In the genomic region with DNA sequence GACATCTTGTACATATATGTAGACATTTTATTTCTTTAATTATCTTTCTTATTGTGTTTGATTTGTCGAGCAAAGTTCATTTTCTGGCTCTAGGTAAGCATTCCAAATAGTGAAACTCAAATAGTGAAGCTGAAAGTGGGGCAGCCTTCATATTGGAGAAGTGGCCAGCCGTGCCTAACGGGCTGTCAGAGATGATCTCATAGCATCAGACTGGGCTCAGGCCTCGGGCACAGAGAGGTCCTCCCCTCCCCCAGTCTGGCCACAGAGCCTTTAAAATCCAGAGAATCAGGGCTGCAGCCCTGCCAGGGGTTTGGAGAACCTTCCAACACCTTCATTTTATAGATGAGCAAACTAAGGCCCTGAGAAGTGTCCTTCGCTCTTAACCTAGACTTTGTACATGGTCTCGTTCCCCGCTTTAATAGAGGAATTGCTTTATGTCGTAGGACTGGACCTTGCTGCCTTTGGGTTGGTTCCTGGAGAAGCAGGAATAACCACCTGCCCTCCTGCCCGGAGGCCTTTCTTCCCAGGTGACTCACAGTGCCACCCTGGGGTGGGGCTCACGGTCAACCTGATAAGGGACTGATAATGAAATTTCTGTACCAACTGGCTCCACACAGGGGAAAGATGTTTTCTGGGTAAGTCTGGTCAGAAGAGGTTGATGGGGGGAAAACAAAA, we compare ENCODE assay signal across 2 cellular contexts.
TF ChIP-seq lines count a peak whose summit lies in the region.

No MANE protein-coding gene starts in this region.

TF ChIP-seq in HepG2, 621 proteins besides CTCF, POLR2A, EP300 and RAD21:
- no peak for TF ChIP-seq SP1 (IDR thresholded peaks at IDR 0.05)
- no peak for TF ChIP-seq SP1 (CRISPR knock-in tag; IDR thresholded peaks at IDR 0.05)
- TF ChIP-seq ATF1 (CRISPR knock-in tag; IDR thresholded peaks at IDR 0.05): no peak
- no peak for TF ChIP-seq ZNF230 (CRISPR knock-in tag; IDR thresholded peaks at IDR 0.05)
- TF ChIP-seq ZNF333 (CRISPR knock-in tag; IDR thresholded peaks at IDR 0.05; ENCODE audit: borderline replicate concordance): no peak
- no peak for TF ChIP-seq KDM6A (CRISPR knock-in tag; IDR thresholded peaks at IDR 0.05; ENCODE audit: low read depth)
- no peak for TF ChIP-seq PLRG1 (conservative IDR thresholded peaks at IDR 0.05)

TF ChIP-seq in H1, 55 proteins besides CTCF, POLR2A, EP300 and RAD21:
- TF ChIP-seq, protein P1, sequence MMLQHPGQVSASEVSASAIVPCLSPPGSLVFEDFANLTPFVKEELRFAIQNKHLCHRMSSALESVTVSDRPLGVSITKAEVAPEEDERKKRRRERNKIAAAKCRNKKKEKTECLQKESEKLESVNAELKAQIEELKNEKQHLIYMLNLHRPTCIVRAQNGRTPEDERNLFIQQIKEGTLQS (IDR thresholded peaks at IDR 0.05; ENCODE audit: insufficient read depth, low read depth, low read length): no peak
- TF ChIP-seq YY1 (IDR thresholded peaks at IDR 0.05; ENCODE audit: low read depth, low read length): no peak
- TF ChIP-seq KDM4A (IDR thresholded peaks at IDR 0.05; ENCODE audit: low read depth, low read length, severe bottlenecking): no peak
- no peak for TF ChIP-seq JUN (IDR thresholded peaks at IDR 0.05; ENCODE audit: low read depth, low read length)
- TF ChIP-seq CBX8 (IDR thresholded peaks at IDR 0.05; ENCODE audit: borderline replicate concordance, low read depth, low read length): no peak
- TF ChIP-seq SIX5 (IDR thresholded peaks at IDR 0.05; ENCODE audit: low read depth, low read length): no peak
- TF ChIP-seq SRF (IDR thresholded peaks at IDR 0.05; ENCODE audit: low read depth, low read length): no peak
- TF ChIP-seq JUND (IDR thresholded peaks at IDR 0.05; ENCODE audit: low read length): no peak
- no peak for TF ChIP-seq CBX5 (IDR thresholded peaks at IDR 0.05; ENCODE audit: low read depth, low read length)
- TF ChIP-seq FOSL1 (IDR thresholded peaks at IDR 0.05; ENCODE audit: insufficient read depth, low read depth, low read length): no peak
- no peak for TF ChIP-seq CEBPB (IDR thresholded peaks at IDR 0.05; ENCODE audit: low read depth, low read length)
- no peak for TF ChIP-seq TAF7 (optimal IDR thresholded peaks at IDR 0.05; ENCODE audit: borderline replicate concordance, low read depth, low read length)
- no peak for TF ChIP-seq MAFK (IDR thresholded peaks at IDR 0.05; ENCODE audit: low read depth, low read length)
- TF ChIP-seq TBP (IDR thresholded peaks at IDR 0.05; ENCODE audit: low read depth, low read length): no peak
- TF ChIP-seq TAF1 (IDR thresholded peaks at IDR 0.05; ENCODE audit: low read depth, low read length): no peak
- TF ChIP-seq NANOG (IDR thresholded peaks at IDR 0.05; ENCODE audit: insufficient read depth, low read depth, low read length, poor library complexity, severe bottlenecking): no peak
- TF ChIP-seq, protein P2, sequence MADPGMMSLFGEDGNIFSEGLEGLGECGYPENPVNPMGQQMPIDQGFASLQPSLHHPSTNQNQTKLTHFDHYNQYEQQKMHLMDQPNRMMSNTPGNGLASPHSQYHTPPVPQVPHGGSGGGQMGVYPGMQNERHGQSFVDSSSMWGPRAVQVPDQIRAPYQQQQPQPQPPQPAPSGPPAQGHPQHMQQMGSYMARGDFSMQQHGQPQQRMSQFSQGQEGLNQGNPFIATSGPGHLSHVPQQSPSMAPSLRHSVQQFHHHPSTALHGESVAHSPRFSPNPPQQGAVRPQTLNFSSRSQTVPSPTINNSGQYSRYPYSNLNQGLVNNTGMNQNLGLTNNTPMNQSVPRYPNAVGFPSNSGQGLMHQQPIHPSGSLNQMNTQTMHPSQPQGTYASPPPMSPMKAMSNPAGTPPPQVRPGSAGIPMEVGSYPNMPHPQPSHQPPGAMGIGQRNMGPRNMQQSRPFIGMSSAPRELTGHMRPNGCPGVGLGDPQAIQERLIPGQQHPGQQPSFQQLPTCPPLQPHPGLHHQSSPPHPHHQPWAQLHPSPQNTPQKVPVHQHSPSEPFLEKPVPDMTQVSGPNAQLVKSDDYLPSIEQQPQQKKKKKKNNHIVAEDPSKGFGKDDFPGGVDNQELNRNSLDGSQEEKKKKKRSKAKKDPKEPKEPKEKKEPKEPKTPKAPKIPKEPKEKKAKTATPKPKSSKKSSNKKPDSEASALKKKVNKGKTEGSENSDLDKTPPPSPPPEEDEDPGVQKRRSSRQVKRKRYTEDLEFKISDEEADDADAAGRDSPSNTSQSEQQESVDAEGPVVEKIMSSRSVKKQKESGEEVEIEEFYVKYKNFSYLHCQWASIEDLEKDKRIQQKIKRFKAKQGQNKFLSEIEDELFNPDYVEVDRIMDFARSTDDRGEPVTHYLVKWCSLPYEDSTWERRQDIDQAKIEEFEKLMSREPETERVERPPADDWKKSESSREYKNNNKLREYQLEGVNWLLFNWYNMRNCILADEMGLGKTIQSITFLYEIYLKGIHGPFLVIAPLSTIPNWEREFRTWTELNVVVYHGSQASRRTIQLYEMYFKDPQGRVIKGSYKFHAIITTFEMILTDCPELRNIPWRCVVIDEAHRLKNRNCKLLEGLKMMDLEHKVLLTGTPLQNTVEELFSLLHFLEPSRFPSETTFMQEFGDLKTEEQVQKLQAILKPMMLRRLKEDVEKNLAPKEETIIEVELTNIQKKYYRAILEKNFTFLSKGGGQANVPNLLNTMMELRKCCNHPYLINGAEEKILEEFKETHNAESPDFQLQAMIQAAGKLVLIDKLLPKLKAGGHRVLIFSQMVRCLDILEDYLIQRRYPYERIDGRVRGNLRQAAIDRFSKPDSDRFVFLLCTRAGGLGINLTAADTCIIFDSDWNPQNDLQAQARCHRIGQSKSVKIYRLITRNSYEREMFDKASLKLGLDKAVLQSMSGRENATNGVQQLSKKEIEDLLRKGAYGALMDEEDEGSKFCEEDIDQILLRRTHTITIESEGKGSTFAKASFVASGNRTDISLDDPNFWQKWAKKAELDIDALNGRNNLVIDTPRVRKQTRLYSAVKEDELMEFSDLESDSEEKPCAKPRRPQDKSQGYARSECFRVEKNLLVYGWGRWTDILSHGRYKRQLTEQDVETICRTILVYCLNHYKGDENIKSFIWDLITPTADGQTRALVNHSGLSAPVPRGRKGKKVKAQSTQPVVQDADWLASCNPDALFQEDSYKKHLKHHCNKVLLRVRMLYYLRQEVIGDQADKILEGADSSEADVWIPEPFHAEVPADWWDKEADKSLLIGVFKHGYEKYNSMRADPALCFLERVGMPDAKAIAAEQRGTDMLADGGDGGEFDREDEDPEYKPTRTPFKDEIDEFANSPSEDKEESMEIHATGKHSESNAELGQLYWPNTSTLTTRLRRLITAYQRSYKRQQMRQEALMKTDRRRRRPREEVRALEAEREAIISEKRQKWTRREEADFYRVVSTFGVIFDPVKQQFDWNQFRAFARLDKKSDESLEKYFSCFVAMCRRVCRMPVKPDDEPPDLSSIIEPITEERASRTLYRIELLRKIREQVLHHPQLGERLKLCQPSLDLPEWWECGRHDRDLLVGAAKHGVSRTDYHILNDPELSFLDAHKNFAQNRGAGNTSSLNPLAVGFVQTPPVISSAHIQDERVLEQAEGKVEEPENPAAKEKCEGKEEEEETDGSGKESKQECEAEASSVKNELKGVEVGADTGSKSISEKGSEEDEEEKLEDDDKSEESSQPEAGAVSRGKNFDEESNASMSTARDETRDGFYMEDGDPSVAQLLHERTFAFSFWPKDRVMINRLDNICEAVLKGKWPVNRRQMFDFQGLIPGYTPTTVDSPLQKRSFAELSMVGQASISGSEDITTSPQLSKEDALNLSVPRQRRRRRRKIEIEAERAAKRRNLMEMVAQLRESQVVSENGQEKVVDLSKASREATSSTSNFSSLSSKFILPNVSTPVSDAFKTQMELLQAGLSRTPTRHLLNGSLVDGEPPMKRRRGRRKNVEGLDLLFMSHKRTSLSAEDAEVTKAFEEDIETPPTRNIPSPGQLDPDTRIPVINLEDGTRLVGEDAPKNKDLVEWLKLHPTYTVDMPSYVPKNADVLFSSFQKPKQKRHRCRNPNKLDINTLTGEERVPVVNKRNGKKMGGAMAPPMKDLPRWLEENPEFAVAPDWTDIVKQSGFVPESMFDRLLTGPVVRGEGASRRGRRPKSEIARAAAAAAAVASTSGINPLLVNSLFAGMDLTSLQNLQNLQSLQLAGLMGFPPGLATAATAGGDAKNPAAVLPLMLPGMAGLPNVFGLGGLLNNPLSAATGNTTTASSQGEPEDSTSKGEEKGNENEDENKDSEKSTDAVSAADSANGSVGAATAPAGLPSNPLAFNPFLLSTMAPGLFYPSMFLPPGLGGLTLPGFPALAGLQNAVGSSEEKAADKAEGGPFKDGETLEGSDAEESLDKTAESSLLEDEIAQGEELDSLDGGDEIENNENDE (IDR thresholded peaks at IDR 0.05; ENCODE audit: insufficient replicate concordance, low read length): no peak
